In the genomic region with DNA sequence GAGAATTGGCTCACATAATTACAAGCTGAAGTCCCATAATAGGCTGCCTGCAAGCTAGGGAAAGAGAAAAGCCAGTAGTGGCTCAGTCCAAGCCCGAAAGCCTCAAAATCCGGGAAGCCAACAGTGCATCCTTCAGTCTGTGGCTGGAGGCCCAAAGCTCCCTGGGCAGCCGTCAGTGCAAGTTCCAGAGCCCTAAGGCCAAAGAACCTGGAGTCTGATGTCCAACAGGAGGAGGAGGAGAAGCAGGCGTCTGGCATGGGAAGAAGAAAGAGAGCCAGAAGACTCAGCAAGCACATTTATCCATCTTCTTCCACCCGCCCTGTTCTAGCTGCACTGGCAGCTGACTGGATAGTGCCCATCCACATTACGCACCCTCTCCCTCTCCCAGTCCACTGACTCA, we compare ENCODE assay signal across 16 cellular contexts.
"Had no signal": no experiment of that assay in that cellular context is flagged by ENCODE, and none has a peak within 500 bp of the region (broad histone marks: within the 10 kb centered on the region; RNA-seq: fewer than 3 reads in every experiment).

No MANE protein-coding gene starts in this region.

- H3K9me3 Mint-ChIP-seq: activated CD4-positive, alpha-beta memory T cell treated with anti-CD3 and anti-CD28 coated beads for 36 hours; activated naive CD8-positive, alpha-beta T cell treated with anti-CD3 and anti-CD28 coated beads for 36 hours; stimulated activated effector memory CD8-positive, alpha-beta T cell treated with anti-CD3 and anti-CD28 coated beads, Interleukin-12 subunit alpha, Interleukin-12 subunit beta, amount 100 ng/mL, for 72 hours had no signal

- H3K27ac ChIP-seq: lower lobe of right lung, neutrophil, upper lobe of left lung had no signal

- FAIRE-seq: colon, frontal cortex, kidney had no signal

- H3K4me1 ChIP-seq: lower lobe of right lung had no signal

- H3K9me3 ChIP-seq: esophagus muscularis mucosa, lower lobe of right lung, neutrophil, SJCRH30, upper lobe of left lung had no signal

- H3K4me3 Mint-ChIP-seq: activated CD4-positive, alpha-beta memory T cell treated with anti-CD3 and anti-CD28 coated beads for 36 hours; activated naive CD8-positive, alpha-beta T cell treated with anti-CD3 and anti-CD28 coated beads for 36 hours; naive B cell; stimulated activated effector memory CD8-positive, alpha-beta T cell treated with anti-CD3 and anti-CD28 coated beads, Interleukin-12 subunit alpha, Interleukin-12 subunit beta, amount 100 ng/mL, for 72 hours had no signal

- H3K4me3 ChIP-seq: esophagus muscularis mucosa, lower lobe of right lung, SJCRH30, upper lobe of left lung had no signal

- H3K36me3 Mint-ChIP-seq: activated CD4-positive, alpha-beta memory T cell treated with anti-CD3 and anti-CD28 coated beads for 36 hours; activated naive CD8-positive, alpha-beta T cell treated with anti-CD3 and anti-CD28 coated beads for 36 hours; naive B cell; stimulated activated effector memory CD8-positive, alpha-beta T cell treated with anti-CD3 and anti-CD28 coated beads, Interleukin-12 subunit alpha, Interleukin-12 subunit beta, amount 100 ng/mL, for 72 hours had no signal

- H3K27ac Mint-ChIP-seq: activated CD4-positive, alpha-beta memory T cell treated with anti-CD3 and anti-CD28 coated beads for 36 hours; activated naive CD8-positive, alpha-beta T cell treated with anti-CD3 and anti-CD28 coated beads for 36 hours; naive B cell; stimulated activated effector memory CD8-positive, alpha-beta T cell treated with anti-CD3 and anti-CD28 coated beads, Interleukin-12 subunit alpha, Interleukin-12 subunit beta, amount 100 ng/mL, for 72 hours had no signal

- H3K36me3 ChIP-seq: esophagus muscularis mucosa, lower lobe of right lung, neutrophil, SJCRH30, upper lobe of left lung had no signal

- H3K27me3 ChIP-seq: esophagus muscularis mucosa, neutrophil, SJCRH30, upper lobe of left lung had no signal

- H3K4me1 Mint-ChIP-seq: activated naive CD8-positive, alpha-beta T cell treated with anti-CD3 and anti-CD28 coated beads for 36 hours; naive B cell; stimulated activated effector memory CD8-positive, alpha-beta T cell treated with anti-CD3 and anti-CD28 coated beads, Interleukin-12 subunit alpha, Interleukin-12 subunit beta, amount 100 ng/mL, for 72 hours had no signal

- H3K27me3 Mint-ChIP-seq: activated CD4-positive, alpha-beta memory T cell treated with anti-CD3 and anti-CD28 coated beads for 36 hours; activated naive CD8-positive, alpha-beta T cell treated with anti-CD3 and anti-CD28 coated beads for 36 hours; naive B cell had no signal

- DNase-seq: activated CD4-positive, alpha-beta memory T cell treated with anti-CD3 and anti-CD28 coated beads for 36 hours; activated CD4-positive, alpha-beta T cell treated with anti-CD3 and anti-CD28 coated beads for 1 hour; activated gamma-delta T cell treated with Interleukin-2 at 50 U/mL for 16 hours; activated naive CD8-positive, alpha-beta T cell treated with anti-CD3 and anti-CD28 coated beads for 36 hours; activated T-cell treated with anti-CD3 and anti-CD28 coated beads, Interleukin-2, amount 50 U/mL, for 48 hours; kidney; lower lobe of right lung; naive B cell; SJCRH30; T-helper 9 cell; upper lobe of left lung had no signal

- ATAC-seq: lower lobe of right lung; stimulated activated effector memory CD8-positive, alpha-beta T cell treated with anti-CD3 and anti-CD28 coated beads, Interleukin-12 subunit alpha, Interleukin-12 subunit beta, amount 100 ng/mL, for 72 hours had no signal
